Comparison of ENCODE assay signal across 29 cellular contexts in genomic region chr18:33729556-33729955, GRCh38.
DNase-seq lines count a peak whose midpoint lies in the region; ATAC-seq and TF ChIP-seq lines count a peak whose summit lies in the region.
"Had no signal": no experiment of that assay in that cellular context is flagged by ENCODE, and none has a peak within 500 bp of the region (broad histone marks: within the 10 kb centered on the region; RNA-seq: fewer than 3 reads in every experiment).

No MANE protein-coding gene starts in this region.

- H4K20me1 ChIP-seq in hepatocyte (ENCODE audit: insufficient read depth, poor library complexity, severe bottlenecking), result no peaks in the 10 kb centered on the region

- ATAC-seq in GM18858 (IDR thresholded peaks at IDR 0.05; ENCODE audit: unreplicated experiment) (peak; percentile 68), GM21528 (IDR thresholded peaks at IDR 0.05; ENCODE audit: low FRiP score, unreplicated experiment) (peak; percentile 58), HG02885 (IDR thresholded peaks at IDR 0.05; ENCODE audit: poor library complexity, unreplicated experiment) (peak; percentile 57), HG03575 (IDR thresholded peaks at IDR 0.05; ENCODE audit: extremely low read depth, insufficient number of reproducible peaks, low FRiP score, unreplicated experiment) (peak; percentile 75)
- ATAC-seq: activated CD8-positive, alpha-beta memory T cell treated with anti-CD3 and anti-CD28 coated beads, Interleukin-2, amount 10 ng/mL, durations not matched to agents 7 days and 5 days; heart left ventricle; K562; PC-3; SK-N-SH treated with all-trans-retinoic acid at 6 μM for 48 hours; stimulated activated effector memory CD8-positive, alpha-beta T cell treated with anti-CD3 and anti-CD28 coated beads, Interleukin-12 subunit alpha, Interleukin-12 subunit beta, amount 100 ng/mL, for 72 hours had no signal

- DNase-seq in HUDEP-2 (lab: John Stamatoyannopoulos, UW; ENCODE audit: unreplicated experiment in 76 of 76) (no peak), COLO829 (ENCODE audit: low spot score) (no peak), DMS 273 (lab: John Stamatoyannopoulos, UW; ENCODE audit: unreplicated experiment) (no peak), hepatocyte (ENCODE audit: low spot score) (no peak)
- DNase-seq: activated CD4-positive, CD25-positive, alpha-beta regulatory T cell; activated CD8-positive, alpha-beta memory T cell treated with anti-CD3 and anti-CD28 coated beads, Interleukin-2, amount 10 ng/mL, durations not matched to agents 7 days and 5 days; activated T-cell treated with anti-CD3 and anti-CD28 coated beads, Interleukin-2, amount 50 U/mL, for 48 hours; CD8-positive, alpha-beta memory T cell; EL; foreskin melanocyte; heart left ventricle; left ventricle myocardium inferior; mesendoderm; NCI-H1105; NCI-H1930; NCI-H524; ovary; PC-3; Right ventricle myocardium superior; substantia nigra; trophoblast cell had no signal

- H3K9me2 ChIP-seq in hepatocyte (replicated peaks; ENCODE audit: insufficient read depth), result no peaks in the 10 kb centered on the region

- no peaks in the 10 kb centered on the region for H3K79me2 ChIP-seq in hepatocyte

- H3K4me2 ChIP-seq in hepatocyte, result no peak overlapping the region

- no peaks in the 10 kb centered on the region for H3K27me3 ChIP-seq in hepatocyte
- H3K27me3 ChIP-seq: ascending aorta, heart left ventricle, ovary had no signal

- H3K4me3 ChIP-seq in hepatocyte, result no peak overlapping the region
- H3K4me3 ChIP-seq: ascending aorta, heart left ventricle, K562, left ventricle myocardium inferior, ovary had no signal

- H3K9me3 ChIP-seq in hepatocyte (ENCODE audit: low read depth), result no peaks in the 10 kb centered on the region
- H3K9me3 ChIP-seq: ascending aorta, heart left ventricle, left ventricle myocardium inferior, ovary had no signal

- no peak overlapping the region for H3K27ac ChIP-seq in hepatocyte
- H3K27ac ChIP-seq: ascending aorta, heart left ventricle, left ventricle myocardium inferior, ovary had no signal

- no peak overlapping the region for H2AFZ ChIP-seq in hepatocyte

- TF ChIP-seq CTCF in hepatocyte (IDR thresholded peaks at IDR 0.05; ENCODE audit: poor library complexity), result no peak

- no peaks in the 10 kb centered on the region for H3K36me3 ChIP-seq in hepatocyte (replicated peaks; ENCODE audit: insufficient read depth, low read depth)
- H3K36me3 ChIP-seq: ascending aorta, heart left ventricle, left ventricle myocardium inferior, ovary had no signal

- WGBS in hepatocyte (ENCODE audit: low lambda C conversion rate, missing lambda C conversion rate), result 97% methylated on average over 4 of the region's 4 CpGs

- no peaks in the 10 kb centered on the region for H3K4me1 ChIP-seq in hepatocyte (ENCODE audit: insufficient read depth)
- H3K4me1 ChIP-seq: ascending aorta, heart left ventricle, left ventricle myocardium inferior had no signal
